ENCODE assay signal across 12 cellular contexts in genomic region chr3:48469046-48469915, GRCh38. TPM values are rescaled to one million over a fixed set of nuclear protein-coding genes. Genes with fewer than 3 reads are reported as not detected.
A peak's percentile ranks its signal among the peaks of the same experiment; 100 is the strongest.
DNase-seq lines count a peak whose midpoint lies in the region; ATAC-seq and TF ChIP-seq lines count a peak whose summit lies in the region.
"Had no signal": no experiment of that assay in that cellular context is flagged by ENCODE, and none has a peak within 500 bp of the region (broad histone marks: within the 10 kb centered on the region; RNA-seq: fewer than 3 reads in every experiment).

No MANE protein-coding gene starts in this region.

- peak overlapping the region; percentile 86 for H3K27ac Mint-ChIP-seq in CD8-positive, alpha-beta T cell

- H3K4me3 Mint-ChIP-seq in CD8-positive, alpha-beta T cell = peak overlapping the region; percentile 66

- no peak for ATAC-seq in CD8-positive, alpha-beta T cell
- ATAC-seq in HG03378 (IDR thresholded peaks at IDR 0.05; ENCODE audit: unreplicated experiment) (no peak), GM21737 (IDR thresholded peaks at IDR 0.05; ENCODE audit: unreplicated experiment) (no peak)

- no peaks in the 10 kb centered on the region for H3K27me3 ChIP-seq in CD8-positive, alpha-beta T cell (ENCODE audit: insufficient read depth, low read length)
- no peaks in the 10 kb centered on the region for H3K27me3 ChIP-seq in neutrophil

- CTCF ChIA-PET in CD8-positive, alpha-beta T cell (lab: Charles Lee) = interaction anchor here (0.7 to 7.6 kb wide), 5 partner anchors 10 to 68 kb away, joined by 3 to 56 read pairs (median 4); no protein-coding TSS in a partner anchor
- CTCF ChIA-PET in HEK293 (lab: Yijun Ruan, JAX) = no interaction called here

- no peaks in the 10 kb centered on the region for H3K9me3 Mint-ChIP-seq in CD8-positive, alpha-beta T cell

- H3K4me1 ChIP-seq in CD8-positive, alpha-beta T cell (ENCODE audit: insufficient read depth, low read length) = peaks cover 71% of the 10 kb centered on the region
- H3K4me1 ChIP-seq in HEK293 (ENCODE audit: control insufficient read depth, insufficient read depth, low read length) (no peaks in the 10 kb centered on the region), neutrophil (ENCODE audit: control insufficient read depth in 1 of 2, insufficient read depth in 1 of 2, low read depth in 1 of 2, low read length in 1 of 2) (peaks cover 55 to 61% of the 10 kb centered on the region in 2 experiments)

- TF ChIP-seq CTCF in CD8-positive, alpha-beta T cell (IDR thresholded peaks at IDR 0.05) = no peak
- TF ChIP-seq CTCF in HEK293 (tag by site-specific recombination; IDR thresholded peaks at IDR 0.05) = no peak
- TF ChIP-seq CTCF in neutrophil (IDR thresholded peaks at IDR 0.05) = no peak
- TF ChIP-seq CTCF in GM20000 (IDR thresholded peaks at IDR 0.05; ENCODE audit: extremely low read depth, missing control alignments) = no peak

- peaks cover 23% of the 10 kb centered on the region for H3K36me3 ChIP-seq in CD8-positive, alpha-beta T cell (ENCODE audit: insufficient read depth, low read length)
- H3K36me3 ChIP-seq in HEK293 (ENCODE audit: control insufficient read depth in 2 of 2, insufficient read depth in 1 of 2, low read length in 2 of 2) (peaks cover 0 to 55% of the 10 kb centered on the region in 2 experiments; a peak in 2 of 3 replicates), neutrophil (peaks cover 49% of the 10 kb centered on the region)

- intact Hi-C loops in CD8-positive, alpha-beta T cell (cut with DNase I, micrococcal nuclease) = no loop called here

- H3K9me3 ChIP-seq in CD8-positive, alpha-beta T cell (ENCODE audit: low read length) = no peaks in the 10 kb centered on the region
- H3K9me3 ChIP-seq in HEK293 (ENCODE audit: control insufficient read depth, insufficient read depth, low read depth, low read length) (no peaks in the 10 kb centered on the region), neutrophil (no peaks in the 10 kb centered on the region)

- H3K4me1 Mint-ChIP-seq in CD8-positive, alpha-beta T cell (ENCODE audit: low read depth) = peaks cover 66% of the 10 kb centered on the region

- peaks cover 43% of the 10 kb centered on the region for H3K36me3 Mint-ChIP-seq in CD8-positive, alpha-beta T cell

- no peak overlapping the region for H3K27ac ChIP-seq in CD8-positive, alpha-beta T cell (ENCODE audit: low read depth, low read length)
- H3K27ac ChIP-seq in HEK293 (ENCODE audit: extremely low read depth, low read depth, low read length) (no peak overlapping the region), neutrophil (peak overlapping the region; percentile 62)

- no peak overlapping the region for H3K4me3 ChIP-seq in CD8-positive, alpha-beta T cell (ENCODE audit: low read depth, low read length)
- H3K4me3 ChIP-seq in HEK293 (ENCODE audit: low read depth, low read length) (no peak overlapping the region), neutrophil (ENCODE audit: low read depth in 1 of 2, low read length in 1 of 2) (no peak overlapping the region)

- H3K27me3 Mint-ChIP-seq in CD8-positive, alpha-beta T cell (ENCODE audit: low read depth) = no peaks in the 10 kb centered on the region

- POLR2A ChIA-PET in CD8-positive, alpha-beta T cell (lab: Charles Lee) = interaction anchor here (1.4 kb wide), 1 partner anchor 26 kb away, joined by 3 read pairs; no protein-coding TSS in a partner anchor
- POLR2A ChIA-PET in HEK293 (lab: Yijun Ruan, JAX) = interaction anchor here (0.8 to 1.6 kb wide), 2 partner anchors 10 to 22 kb away, joined by 3 to 4 read pairs; partner anchors contain the start of gene ATRIP

- DNase-seq in CD8-positive, alpha-beta T cell = no peak
- DNase-seq in cerebellum (ENCODE audit: low spot score) (peak; percentile 38), NOMO-1 (lab: John Stamatoyannopoulos, UW; ENCODE audit: unreplicated experiment in 2 of 2) (no peak), GM20000 (ENCODE audit: low spot score) (no peak)
- DNase-seq: foreskin melanocyte; Kasumi-1; NCI-H524 treated with DMSO at 0.1 percent for 48 hours; stimulated activated CD4-positive, alpha-beta T cell treated with anti-CD3 and anti-CD28 coated beads, Interleukin-4, amount 100 ng/mL, for 24 hours had no signal

TF ChIP-seq in HEK293, 187 proteins besides CTCF, POLR2A, EP300 and RAD21:
- TF ChIP-seq ZNF146 (tag by site-specific recombination; IDR thresholded peaks at IDR 0.05) (no peak), HIC1 (tag by site-specific recombination; IDR thresholded peaks at IDR 0.05) (peak; percentile 66), ZNF292 (tag by site-specific recombination; IDR thresholded peaks at IDR 0.05; ENCODE audit: borderline replicate concordance, low read depth) (no peak), SCRT2 (tag by site-specific recombination; IDR thresholded peaks at IDR 0.05) (no peak), ZNF157 (tag by site-specific recombination; IDR thresholded peaks at IDR 0.05) (no peak)

RNA-seq across cellular contexts. Expression of gene ATRIP, which starts 22.7 kb away (rescaled TPM):
- 1 to 10 TPM; 7.4 to 8.7 TPM for total RNA-seq in CD8-positive, alpha-beta T cell
- 7.3 TPM for total RNA-seq in cerebellum

RNA-seq across cellular contexts. Expression of gene TMA7, which starts 29.2 kb away (rescaled TPM):
- 100 to 1,000 TPM; 279 to 297 TPM for total RNA-seq in CD8-positive, alpha-beta T cell
- total RNA-seq in cerebellum = 83.0 TPM

RNA-seq across cellular contexts. Expression of gene CCDC51, which starts 29.4 kb away (rescaled TPM):
- total RNA-seq in CD8-positive, alpha-beta T cell = 1 to 10 TPM; 2.9 to 4.7 TPM
- 6.0 TPM for total RNA-seq in cerebellum

RNA-seq across cellular contexts. Expression of gene SHISA5, which starts 34.7 kb away (rescaled TPM):
- total RNA-seq in CD8-positive, alpha-beta T cell = 10 to 100 TPM; 84.3 to 86.0 TPM
- total RNA-seq in cerebellum = 39.5 TPM

RNA-seq across cellular contexts. Expression of gene PLXNB1, which starts 39.4 kb away (rescaled TPM):
- 1 to 10 TPM; 1.4 to 2.7 TPM for total RNA-seq in CD8-positive, alpha-beta T cell
- total RNA-seq in cerebellum = 85.4 TPM
